26 cellular contexts compared by ENCODE assay signal in genomic region chr4:126446917-126447316, GRCh38.
"Had no signal": no experiment of that assay in that cellular context is flagged by ENCODE, and none has a peak within 500 bp of the region (broad histone marks: within the 10 kb centered on the region; RNA-seq: fewer than 3 reads in every experiment).

No MANE protein-coding gene starts in this region.

- ATAC-seq: natural killer cell treated with Interleukin-12 subunit alpha and Interleukin-12 subunit beta and Interleukin-15 and Interleukin-18, amount 100 ng/mL, for 72 hours; pancreas; right lobe of liver; stimulated activated effector memory CD8-positive, alpha-beta T cell treated with anti-CD3 and anti-CD28 coated beads, Interleukin-12 subunit alpha, Interleukin-12 subunit beta, amount 100 ng/mL, for 72 hours; stimulated activated naive B cell treated with anti-CD40 and anti-IgM and Interleukin-4, amounts not matched to agents 10 μg/mL and 1 μg/mL and 100 μg/mL, for 72 hours had no signal

- H3K27ac ChIP-seq: neutrophil, pancreas, prostate gland, right lobe of liver, sigmoid colon, stomach, thoracic aorta, thyroid gland, tibial nerve, upper lobe of left lung, vagina had no signal

- H3K4me3 ChIP-seq: pancreas, prostate gland, right lobe of liver, sigmoid colon, stomach, thoracic aorta, thyroid gland, tibial nerve, upper lobe of left lung, vagina had no signal

- H3K4me1 ChIP-seq: pancreas, prostate gland, right lobe of liver, stomach, thyroid gland, tibial nerve, upper lobe of left lung, vagina had no signal

- H3K27me3 ChIP-seq: neutrophil, pancreas, right lobe of liver, sigmoid colon, stomach, thyroid gland, tibial nerve, upper lobe of left lung, vagina had no signal

- H3K4me1 Mint-ChIP-seq: neural crest cell; stimulated activated effector memory CD8-positive, alpha-beta T cell treated with anti-CD3 and anti-CD28 coated beads, Interleukin-12 subunit alpha, Interleukin-12 subunit beta, amount 100 ng/mL, for 72 hours; stimulated activated naive B cell treated with anti-CD40 and anti-IgM and Interleukin-4, amounts not matched to agents 10 μg/mL and 1 μg/mL and 100 μg/mL, for 72 hours had no signal

- H3K9me3 ChIP-seq: neutrophil, pancreas, prostate gland, right lobe of liver, sigmoid colon, stomach, thoracic aorta, thyroid gland, tibial nerve, upper lobe of left lung, vagina had no signal

- H3K9me3 Mint-ChIP-seq: nephron progenitor cell had no signal

- H3K27me3 Mint-ChIP-seq: natural killer cell treated with Interleukin-12 subunit alpha and Interleukin-12 subunit beta and Interleukin-15 and Interleukin-18, amount 100 ng/mL, for 72 hours; stimulated activated naive B cell treated with anti-CD40 and anti-IgM and Interleukin-4, amounts not matched to agents 10 μg/mL and 1 μg/mL and 100 μg/mL, for 72 hours; stimulated activated naive CD8-positive, alpha-beta T cell treated with anti-CD3 and anti-CD28 coated beads, Interleukin-15, Interleukin-2, amounts not matched to agents 100 ng/mL and 50 ng/mL, for 24 hours had no signal

- DNase-seq: nephron progenitor cell; nucleus accumbens; pancreas; retina; right cardiac atrium; right lobe of liver; sigmoid colon; small intestine; stimulated activated CD4-positive, alpha-beta T cell treated with anti-CD3 and anti-CD28 coated beads, Interleukin-15, amount 100 ng/mL, for 24 hours; stimulated activated CD4-positive, alpha-beta T cell treated with anti-CD3 and anti-CD28 coated beads, Interleukin-2, amount 100 ng/mL, for 24 hours; stimulated activated CD4-positive, alpha-beta T cell treated with anti-CD3 and anti-CD28 coated beads, Interleukin-2, amount 100 ng/mL, for 48 hours; stimulated activated CD4-positive, alpha-beta T cell treated with anti-CD3 and anti-CD28 coated beads, Interleukin-4, amount 100 ng/mL, for 24 hours; stimulated activated naive B cell treated with anti-CD40 and anti-IgM and Interleukin-4, amounts not matched to agents 10 μg/mL and 1 μg/mL and 100 μg/mL, for 72 hours; stimulated activated naive CD4-positive, alpha-beta T cell treated with Interleukin-2 at 50 U/mL for 16 hours; stomach; thyroid gland; upper lobe of left lung had no signal

- H3K36me3 ChIP-seq: neutrophil, pancreas, prostate gland, right lobe of liver, sigmoid colon, stomach, thoracic aorta, thyroid gland, tibial nerve, upper lobe of left lung, vagina had no signal

- H3K27ac Mint-ChIP-seq: natural killer cell treated with Interleukin-12 subunit alpha and Interleukin-12 subunit beta and Interleukin-15 and Interleukin-18, amount 100 ng/mL, for 72 hours; nephron progenitor cell; stimulated activated effector memory CD8-positive, alpha-beta T cell treated with anti-CD3 and anti-CD28 coated beads, Interleukin-12 subunit alpha, Interleukin-12 subunit beta, amount 100 ng/mL, for 72 hours; stimulated activated naive B cell treated with anti-CD40 and anti-IgM and Interleukin-4, amounts not matched to agents 10 μg/mL and 1 μg/mL and 100 μg/mL, for 72 hours; stimulated activated naive CD8-positive, alpha-beta T cell treated with anti-CD3 and anti-CD28 coated beads, Interleukin-15, Interleukin-2, amounts not matched to agents 100 ng/mL and 50 ng/mL, for 24 hours had no signal

- H3K36me3 Mint-ChIP-seq: natural killer cell treated with Interleukin-12 subunit alpha and Interleukin-12 subunit beta and Interleukin-15 and Interleukin-18, amount 100 ng/mL, for 72 hours; stimulated activated effector memory CD8-positive, alpha-beta T cell treated with anti-CD3 and anti-CD28 coated beads, Interleukin-12 subunit alpha, Interleukin-12 subunit beta, amount 100 ng/mL, for 72 hours; stimulated activated naive B cell treated with anti-CD40 and anti-IgM and Interleukin-4, amounts not matched to agents 10 μg/mL and 1 μg/mL and 100 μg/mL, for 72 hours had no signal

- H3K4me3 Mint-ChIP-seq: natural killer cell treated with Interleukin-12 subunit alpha and Interleukin-12 subunit beta and Interleukin-15 and Interleukin-18, amount 100 ng/mL, for 72 hours; nephron progenitor cell; neural crest cell; stimulated activated effector memory CD8-positive, alpha-beta T cell treated with anti-CD3 and anti-CD28 coated beads, Interleukin-12 subunit alpha, Interleukin-12 subunit beta, amount 100 ng/mL, for 72 hours; stimulated activated naive B cell treated with anti-CD40 and anti-IgM and Interleukin-4, amounts not matched to agents 10 μg/mL and 1 μg/mL and 100 μg/mL, for 72 hours; stimulated activated naive CD8-positive, alpha-beta T cell treated with anti-CD3 and anti-CD28 coated beads, Interleukin-15, Interleukin-2, amounts not matched to agents 100 ng/mL and 50 ng/mL, for 24 hours had no signal
